ENCODE assay signal across 20 cellular contexts in the genomic region with DNA sequence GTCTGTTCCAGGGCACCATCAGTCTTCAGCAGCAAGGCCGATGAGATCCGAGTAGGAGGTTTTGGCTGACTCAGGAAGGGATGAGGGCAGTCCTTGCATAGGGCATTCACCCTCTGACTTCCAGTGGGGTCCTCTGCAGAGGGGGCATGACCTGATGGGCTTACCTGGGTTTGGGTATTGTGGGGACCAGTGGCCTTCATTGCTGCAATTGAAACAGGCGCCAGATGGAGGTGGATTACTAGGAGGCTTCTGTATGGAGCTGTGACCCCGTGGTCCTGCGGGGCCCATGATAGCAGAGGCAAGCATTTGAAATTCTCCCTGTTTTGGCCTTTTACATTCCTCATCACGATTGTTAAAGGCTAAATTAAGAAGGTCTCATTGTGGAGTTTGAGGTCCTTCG.
DNase-seq lines count a peak whose midpoint lies in the region; ATAC-seq and TF ChIP-seq lines count a peak whose summit lies in the region.
"Had no signal": no experiment of that assay in that cellular context is flagged by ENCODE, and none has a peak within 500 bp of the region (broad histone marks: within the 10 kb centered on the region; RNA-seq: fewer than 3 reads in every experiment).

No MANE protein-coding gene starts in this region.

- peaks cover 48% of the 10 kb centered on the region for H3K9me3 Mint-ChIP-seq in type B pancreatic cell

- no peak overlapping the region for H3K9ac ChIP-seq in BLaER1

- no peak for TF ChIP-seq CTCF in esophagus muscularis mucosa (IDR thresholded peaks at IDR 0.05)
- no peak for TF ChIP-seq CTCF in type B pancreatic cell (conservative IDR thresholded peaks at IDR 0.05)

- no peaks in the 10 kb centered on the region for H3K4me1 Mint-ChIP-seq in type B pancreatic cell (ENCODE audit: unreplicated experiment)
- H3K4me1 Mint-ChIP-seq: B cell; CD14-positive monocyte; CD4-positive, alpha-beta memory T cell had no signal

- H3K4me3 Mint-ChIP-seq in type B pancreatic cell = no peak overlapping the region
- H3K4me3 Mint-ChIP-seq: B cell; CD14-positive monocyte; CD4-positive, CD25-positive, alpha-beta regulatory T cell; CD8-positive, alpha-beta memory T cell had no signal

- H4K20me1 ChIP-seq in BLaER1 = no peaks in the 10 kb centered on the region

- H3K36me3 ChIP-seq in BLaER1 = no peaks in the 10 kb centered on the region
- H3K36me3 ChIP-seq in esophagus muscularis mucosa = no peaks in the 10 kb centered on the region

- H3K27me3 Mint-ChIP-seq in type B pancreatic cell = no peaks in the 10 kb centered on the region
- H3K27me3 Mint-ChIP-seq: B cell; CD4-positive, alpha-beta memory T cell; CD4-positive, CD25-positive, alpha-beta regulatory T cell had no signal

- peak overlapping the region; percentile 35; the same call in 1 of the 2 replicates for H3K27ac ChIP-seq in BLaER1
- no peak overlapping the region for H3K27ac ChIP-seq in esophagus muscularis mucosa (replicated peaks in 1 of 4)
- H3K27ac ChIP-seq: 22Rv1, A549 had no signal

- peak; percentile 62 for DNase-seq in esophagus muscularis mucosa (ENCODE audit: extremely low spot score)
- DNase-seq in type B pancreatic cell (ENCODE audit: extremely low spot score, unreplicated experiment) = peak; percentile 20
- DNase-seq in OCI-M2 (lab: John Stamatoyannopoulos, UW; ENCODE audit: unreplicated experiment) = no peak
- DNase-seq: C1 segment of cervical spinal cord; CD4-positive, alpha-beta memory T cell; CD4-positive, CD25-positive, alpha-beta regulatory T cell; CD8-positive, alpha-beta memory T cell; COR-L47; DMS 273 treated with DMSO at 0.1 percent for 48 hours; DMS153; DMS79; DND-41; EL had no signal

- H3K36me3 Mint-ChIP-seq in type B pancreatic cell = no peaks in the 10 kb centered on the region
- H3K36me3 Mint-ChIP-seq: CD14-positive monocyte; CD8-positive, alpha-beta memory T cell had no signal

- no peak overlapping the region for H3K4me2 ChIP-seq in BLaER1
- H3K4me2 ChIP-seq: A549 had no signal

- H3K27me3 ChIP-seq in BLaER1 (no peaks in the 10 kb centered on the region), esophagus muscularis mucosa (no peaks in the 10 kb centered on the region)

- H3K27ac Mint-ChIP-seq in type B pancreatic cell = no peak overlapping the region
- H3K27ac Mint-ChIP-seq: B cell; CD14-positive monocyte; CD4-positive, alpha-beta memory T cell; CD4-positive, CD25-positive, alpha-beta regulatory T cell had no signal

- 80% methylated on average over 7 of the region's 7 CpGs for WGBS in esophagus muscularis mucosa

- H3K4me1 ChIP-seq in BLaER1 (peaks cover 64% of the 10 kb centered on the region), esophagus muscularis mucosa (no peaks in the 10 kb centered on the region)
- H3K4me1 ChIP-seq: A549 had no signal

- ATAC-seq in GM18858 (IDR thresholded peaks at IDR 0.05; ENCODE audit: unreplicated experiment) = no peak
- ATAC-seq: A549, GM12878 had no signal

- TF ChIP-seq POLR2A in esophagus muscularis mucosa (IDR thresholded peaks at IDR 0.05; ENCODE audit: low read depth) = no peak

- H3K4me3 ChIP-seq in BLaER1 (no peak overlapping the region), esophagus muscularis mucosa (no peak overlapping the region)
- H3K4me3 ChIP-seq: A549, GM12878 had no signal

- H3K9me3 ChIP-seq in BLaER1 = peaks cover 80% of the 10 kb centered on the region
- peaks cover 0 to 9% (median 0%) of the 10 kb centered on the region in 4 donors for H3K9me3 ChIP-seq in esophagus muscularis mucosa

- intact Hi-C loops in esophagus muscularis mucosa (cut with DNase I) = no loop called here

- no peak for TF ChIP-seq EP300 in esophagus muscularis mucosa (IDR thresholded peaks at IDR 0.05)
